8 cellular contexts compared by ENCODE assay signal in genomic region chr6:85580878-85581267, GRCh38. TPM values are rescaled to one million over a fixed set of nuclear protein-coding genes. Genes with fewer than 3 reads are reported as not detected.
DNase-seq lines count a peak whose midpoint lies in the region; ATAC-seq and TF ChIP-seq lines count a peak whose summit lies in the region.

No MANE protein-coding gene starts in this region.

- BruUV-seq in PC-3 (replicated peaks; lab: Mats Ljungman, UMichigan): no TSS peak

- peaks cover 4% of the 10 kb centered on the region for H3F3A ChIP-seq in PC-3 (ENCODE audit: low read length, unreplicated experiment)

- H3K9ac ChIP-seq in PC-3 (ENCODE audit: low read length): peak overlapping the region; percentile 58

- no peaks in the 10 kb centered on the region for H3K27me3 ChIP-seq in PC-3 (ENCODE audit: low read length)

- H3K36me3 ChIP-seq in PC-3 (ENCODE audit: low read depth, low read length): no peaks in the 10 kb centered on the region

- peak overlapping the region; percentile 94 for H3K27ac ChIP-seq in PC-3 (ENCODE audit: low read length)

- POLR2A ChIA-PET in PC-3 (lab: Charles Lee; ENCODE audit: unreplicated experiment): no interaction called here

- peak; percentile 76 for ATAC-seq in PC-3

- H3K9me3 ChIP-seq in PC-3 (ENCODE audit: low read length): no peaks in the 10 kb centered on the region

- H2AFZ ChIP-seq in PC-3 (ENCODE audit: low read length): no peak overlapping the region

- H3K4me2 ChIP-seq in PC-3 (ENCODE audit: low read length): peak overlapping the region; percentile 70

- peaks cover 31% of the 10 kb centered on the region for H3K4me1 ChIP-seq in PC-3 (ENCODE audit: insufficient read depth, low read length)

- H3K4me3 ChIP-seq in GM12865 (ENCODE audit: low read depth, low read length) (no peak overlapping the region), PC-3 (ENCODE audit: low read length) (peak overlapping the region; percentile 28; the same call in 1 of the 2 replicates)

- H4K20me1 ChIP-seq in PC-3 (ENCODE audit: low read length): no peaks in the 10 kb centered on the region

- CTCF ChIA-PET in PC-3 (lab: Charles Lee): no interaction called here

- H3K9me2 ChIP-seq in PC-3 (replicated peaks; ENCODE audit: low read length): no peaks in the 10 kb centered on the region

- no peak for TF ChIP-seq CTCF in GM12865 (IDR thresholded peaks at IDR 0.05; ENCODE audit: insufficient read depth, low read depth, low read length, missing control alignments)
- no peak for TF ChIP-seq CTCF in PC-3 (conservative IDR thresholded peaks at IDR 0.05; ENCODE audit: low read depth, low read length)

- H3K79me2 ChIP-seq in PC-3 (ENCODE audit: low read length): peaks cover 81% of the 10 kb centered on the region

- intact Hi-C loops in PC-3 (cut with micrococcal nuclease): no loop called here

- DNase-seq in GM12865 (ENCODE audit: low read depth): peak; percentile 51
- DNase-seq in H4 (ENCODE audit: low spot score): peak; percentile 39
- peak; percentile 66 for DNase-seq in PC-3
- peak; percentile 7 for DNase-seq in iPS DF 19.7 (ENCODE audit: low read depth, low spot score)
- no peak for DNase-seq in stimulated activated naive CD4-positive, alpha-beta T cell treated with Interleukin-2 at 50 U/mL for 16 hours (lab: John Stamatoyannopoulos, UW)
- DNase-seq in germinal center (ENCODE audit: low spot score): no peak
- no peak for DNase-seq in T-helper 1 cell
- DNase-seq in DMS114 treated with DMSO at 0.1 percent for 48 hours (lab: John Stamatoyannopoulos, UW; ENCODE audit: unreplicated experiment): no peak

RNA-seq across cellular contexts. Expression of gene SNX14, which starts 12.8 kb away (rescaled TPM):
- total RNA-seq in H4 (2014; rRNA removed; shearing (Covaris generic)): 40.4 and 55.9 TPM in 2 replicates
- total RNA-seq in PC-3 (2014; rRNA removed): 64.4 and 65.4 TPM in 2 replicates

Comparison
In these comparisons a context has a peak if more than half of its experiments do, and no peak if none do; other contexts are left out.
1. DNase-seq: peak in GM12865 (single experiment), H4 (single experiment), PC-3 (single experiment) and iPS DF 19.7 (single experiment); none in stimulated activated naive CD4-positive, alpha-beta T cell treated with Interleukin-2 at 50 U/mL for 16 hours (single experiment), germinal center (single experiment), T-helper 1 cell (0 of 5) and DMS114 treated with DMSO at 0.1 percent for 48 hours (single experiment).